Comparison of ENCODE assay signal across 22 cellular contexts in genomic region chr2:47178359-47178758, GRCh38. TPM values are rescaled to one million over a fixed set of nuclear protein-coding genes. Genes with fewer than 3 reads are reported as not detected.
"Had no signal": no experiment of that assay in that cellular context is flagged by ENCODE, and none has a peak within 500 bp of the region (broad histone marks: within the 10 kb centered on the region; RNA-seq: fewer than 3 reads in every experiment).

No MANE protein-coding gene starts in this region.

- H3K27me3 Mint-ChIP-seq: central memory CD8-positive, alpha-beta T cell had no signal

- ATAC-seq: activated CD8-positive, alpha-beta memory T cell treated with anti-CD3 and anti-CD28 coated beads, Interleukin-2, amount 10 ng/mL, durations not matched to agents 7 days and 5 days; activated naive CD8-positive, alpha-beta T cell treated with anti-CD3 and anti-CD28 coated beads, Interleukin-2, amount 50 U/mL, for 24 hours; foreskin keratinocyte; left ventricle myocardium superior; WTC11 had no signal

- H3K27ac ChIP-seq: brain microvascular endothelial cell, foreskin keratinocyte, parathyroid adenoma, thyroid gland had no signal

- H3K27me3 ChIP-seq: brain microvascular endothelial cell, colonic mucosa, foreskin keratinocyte, thyroid gland had no signal

- H2AFZ ChIP-seq: parathyroid adenoma had no signal

- H3K36me3 ChIP-seq: colonic mucosa, thyroid gland had no signal

- H3K4me3 Mint-ChIP-seq: activated CD4-positive, alpha-beta memory T cell treated with anti-CD3 and anti-CD28 coated beads, Interleukin-2, amount 10 ng/mL, durations not matched to agents 7 days and 5 days; activated CD8-positive, alpha-beta memory T cell treated with anti-CD3 and anti-CD28 coated beads, Interleukin-2, amount 10 ng/mL, durations not matched to agents 7 days and 5 days; activated naive CD8-positive, alpha-beta T cell treated with anti-CD3 and anti-CD28 coated beads, Interleukin-2, amount 50 U/mL, for 24 hours; central memory CD8-positive, alpha-beta T cell; WTC11 had no signal

- H3K36me3 Mint-ChIP-seq: immature natural killer cell had no signal

- H3K9me3 Mint-ChIP-seq: activated CD4-positive, alpha-beta memory T cell treated with anti-CD3 and anti-CD28 coated beads, Interleukin-2, amount 10 ng/mL, durations not matched to agents 7 days and 5 days; activated naive CD8-positive, alpha-beta T cell treated with anti-CD3 and anti-CD28 coated beads, Interleukin-2, amount 50 U/mL, for 24 hours; central memory CD8-positive, alpha-beta T cell; WTC11 had no signal

- DNase-seq: activated CD4-positive, alpha-beta memory T cell treated with anti-CD3 and anti-CD28 coated beads, Interleukin-2, amount 10 ng/mL, durations not matched to agents 7 days and 5 days; activated CD4-positive, alpha-beta T cell treated with anti-CD3 and anti-CD28 coated beads for 4 hours; activated CD8-positive, alpha-beta memory T cell treated with anti-CD3 and anti-CD28 coated beads, Interleukin-2, amount 10 ng/mL, durations not matched to agents 7 days and 5 days; activated naive CD4-positive, alpha-beta T cell treated with Interleukin-2 at 50 U/mL for 16 hours; activated naive CD8-positive, alpha-beta T cell treated with anti-CD3 and anti-CD28 coated beads, Interleukin-2, amount 50 U/mL, for 24 hours; anterior cingulate cortex; brain microvascular endothelial cell; colonic mucosa; foreskin keratinocyte; glutamatergic neuron; immature natural killer cell; kidney glomerular epithelial cell; left ventricle myocardium superior; stimulated activated naive CD4-positive, alpha-beta T cell treated with Interleukin-2 at 50 U/mL for 16 hours; thyroid gland had no signal

- H3K27ac Mint-ChIP-seq: WTC11 had no signal

- H3K9me3 ChIP-seq: colonic mucosa, thyroid gland had no signal

- H3K9ac ChIP-seq: parathyroid adenoma had no signal

- H3K4me3 ChIP-seq: colonic mucosa, thyroid gland had no signal

RNA-seq across cellular contexts. Expression of gene STPG4, which starts 23.3 kb away (rescaled TPM):
- total RNA-seq: epithelial cell of proximal tubule, left ventricle myocardium superior, subcutaneous adipose tissue, ureter, WTC11 had no signal
- polyA plus RNA-seq: fibroblast of lung, foreskin keratinocyte had no signal
